In genomic region chr3:61877359-61877770, GRCh38 we compare ENCODE assay signal across 10 cellular contexts.
DNase-seq lines count a peak whose midpoint lies in the region; ATAC-seq and TF ChIP-seq lines count a peak whose summit lies in the region.
"Had no signal": no experiment of that assay in that cellular context is flagged by ENCODE, and none has a peak within 500 bp of the region (broad histone marks: within the 10 kb centered on the region; RNA-seq: fewer than 3 reads in every experiment).

No MANE protein-coding gene starts in this region.

- intact Hi-C loops in IMR-90 (cut with micrococcal nuclease) (loop anchor here (5.0 kb wide), 1 partner anchor 315 kb away; the partner anchor contains the start of gene PTPRG), CD14-positive monocyte (cut with micrococcal nuclease) (no loop called here)

- H2AK5ac ChIP-seq in IMR-90 (ENCODE audit: low read depth, low read length): no peak overlapping the region

- H3K23ac ChIP-seq in IMR-90 (ENCODE audit: low read depth, low read length): peak overlapping the region; percentile 67; the same call in 1 of the 2 replicates

- H3K36me3 ChIP-seq in IMR-90 (ENCODE audit: control insufficient read depth, insufficient read depth, low read length): no peaks in the 10 kb centered on the region

- TF ChIP-seq CTCF in IMR-90 (conservative IDR thresholded peaks at IDR 0.05; ENCODE audit: low read depth, low read length) (no peak), glutamatergic neuron (IDR thresholded peaks at IDR 0.05; ENCODE audit: partially characterized antibody, unreplicated experiment) (no peak), CD14-positive monocyte (IDR thresholded peaks at IDR 0.05) (no peak), omental fat pad (IDR thresholded peaks at IDR 0.05) (no peak)

- H3K36me3 Mint-ChIP-seq in glutamatergic neuron (ENCODE audit: unreplicated experiment) (no peaks in the 10 kb centered on the region), CD14-positive monocyte (no peaks in the 10 kb centered on the region)
- H3K36me3 Mint-ChIP-seq: IgD-negative memory B cell had no signal

- TF ChIP-seq POLR2A in IMR-90 (IDR thresholded peaks at IDR 0.05; ENCODE audit: low read depth, low read length): no peak

- no peak for DNase-seq in IMR-90
- DNase-seq in glutamatergic neuron: no peak
- no peak for DNase-seq in CD14-positive monocyte (ENCODE audit: low spot score)
- DNase-seq in HPDE6-E6E7 (ENCODE audit: extremely low spot score): no peak
- no peak for DNase-seq in omental fat pad (ENCODE audit: low spot score)
- DNase-seq in hepatic stellate cell (ENCODE audit: low spot score): no peak

- H4K8ac ChIP-seq in IMR-90 (ENCODE audit: low read depth in 2 of 2, low read length in 2 of 2): no peak overlapping the region

- H3K9me1 ChIP-seq in IMR-90 (ENCODE audit: insufficient read depth, low read length): peaks cover 6% of the 10 kb centered on the region; the same call in 1 of the 2 replicates

- in situ Hi-C loops in IMR-90 (cut with MboI; ENCODE audit: low sequenced_read_pairs): no loop called here

- 0 out of 2 replicates have a peak overlapping the region, but pooled peaks have one; percentile 25 for H3K4ac ChIP-seq in IMR-90 (ENCODE audit: low read depth, low read length)

- peak overlapping the region; percentile 36; the same call in 1 of the 2 replicates for H3K4me2 ChIP-seq in IMR-90 (ENCODE audit: low read depth, low read length)

- no peak overlapping the region for H2AK9ac ChIP-seq in IMR-90 (replicated peaks; ENCODE audit: low read depth, low read length, poor library complexity)

- H3K27ac Mint-ChIP-seq in glutamatergic neuron (ENCODE audit: unreplicated experiment) (peak overlapping the region; percentile 31), CD14-positive monocyte (no peak overlapping the region)
- H3K27ac Mint-ChIP-seq: IgD-negative memory B cell had no signal

- H3K4me1 Mint-ChIP-seq in glutamatergic neuron (ENCODE audit: low read depth, unreplicated experiment) (peaks cover 18% of the 10 kb centered on the region), CD14-positive monocyte (no peaks in the 10 kb centered on the region)
- H3K4me1 Mint-ChIP-seq: central memory CD8-positive, alpha-beta T cell; IgD-negative memory B cell had no signal

- CTCF ChIA-PET in IMR-90 (lab: Yijun Ruan, JAX): interaction anchor here (0.7 kb wide), 1 partner anchor 8 kb away, joined by 4 read pairs; no protein-coding TSS in a partner anchor

- peak overlapping the region; percentile 41; the same call in 1 of the 2 replicates for H2BK20ac ChIP-seq in IMR-90 (ENCODE audit: low read depth, low read length)

- H3K27ac ChIP-seq in IMR-90 (ENCODE audit: insufficient read depth, low read length): peak overlapping the region; percentile 53; the same call in 1 of the 2 replicates

- no TSS peak for BruUV-seq in IMR-90 (replicated peaks; lab: Mats Ljungman, UMichigan)

- H2AFZ ChIP-seq in IMR-90 (replicated peaks; ENCODE audit: low read length, poor library complexity): no peak overlapping the region

- H3K18ac ChIP-seq in IMR-90 (ENCODE audit: low read depth, low read length): peak overlapping the region; percentile 77

- POLR2A ChIA-PET in IMR-90 (lab: Charles Lee; ENCODE audit: unreplicated experiment): interaction anchor here (0.6 kb wide), 2 partner anchors 13 to 1209 kb away, joined by 5 to 6 read pairs; no protein-coding TSS in a partner anchor

- no peak overlapping the region for H3K56ac ChIP-seq in IMR-90 (ENCODE audit: extremely low read depth, insufficient read depth, low read length)

- no peak overlapping the region for H2BK15ac ChIP-seq in IMR-90 (ENCODE audit: low read depth, low read length)

- dilution Hi-C loops in IMR-90 (cut with HindIII; ENCODE audit: low sequenced_read_pairs, unreplicated experiment): no loop called here

- no peak overlapping the region for H3K4me3 ChIP-seq in IMR-90 (ENCODE audit: insufficient read depth, low read depth, low read length)

- H2BK5ac ChIP-seq in IMR-90 (ENCODE audit: low read depth, low read length, poor library complexity, severe bottlenecking): peak overlapping the region; percentile 64

- no peak for TF ChIP-seq RAD21 in IMR-90 (IDR thresholded peaks at IDR 0.05; ENCODE audit: low read length)

- peaks cover 11% of the 10 kb centered on the region; the same call in 1 of the 2 replicates for H4K20me1 ChIP-seq in IMR-90 (ENCODE audit: insufficient read depth, low read length)

- 90% methylated on average over 2 of the region's 4 CpGs; no CpG with 5 or more reads in 1 of the 2 experiments for WGBS in IMR-90 (ENCODE audit: extremely low coverage in 2 of 2, insufficient read length in 1 of 2), 2 experiments

- H3K9me3 Mint-ChIP-seq in glutamatergic neuron (ENCODE audit: unreplicated experiment) (no peaks in the 10 kb centered on the region), CD14-positive monocyte (peaks cover 0 to 3% (median 0%) of the 10 kb centered on the region in 7 donors)
- H3K9me3 Mint-ChIP-seq: IgD-negative memory B cell had no signal

- H2BK120ac ChIP-seq in IMR-90 (ENCODE audit: low read depth, low read length): peak overlapping the region; percentile 11; the same call in 1 of the 2 replicates

- no peak overlapping the region for H3K9ac ChIP-seq in IMR-90 (ENCODE audit: low read depth, low read length)

- ATAC-seq in GM18498 (IDR thresholded peaks at IDR 0.05; ENCODE audit: unreplicated experiment) (peak; percentile 94), GM21825 (IDR thresholded peaks at IDR 0.05; ENCODE audit: unreplicated experiment) (peak; percentile 98), IMR-90 (ENCODE audit: low read depth) (no peak), omental fat pad (ENCODE audit: low FRiP score) (no peak)

- H3K4me3 Mint-ChIP-seq in glutamatergic neuron (ENCODE audit: unreplicated experiment): no peak overlapping the region
- no peak overlapping the region for H3K4me3 Mint-ChIP-seq in CD14-positive monocyte
- H3K4me3 Mint-ChIP-seq: central memory CD8-positive, alpha-beta T cell; IgD-negative memory B cell had no signal

- no peaks in the 10 kb centered on the region for H3K9me3 ChIP-seq in IMR-90 (ENCODE audit: control insufficient read depth, insufficient read depth, low read length)

- H3K4me1 ChIP-seq in IMR-90 (ENCODE audit: control insufficient read depth, insufficient read depth, low read length): peaks cover 24% of the 10 kb centered on the region

- H3K27me3 Mint-ChIP-seq in glutamatergic neuron (ENCODE audit: unreplicated experiment) (peaks cover 2% of the 10 kb centered on the region), CD14-positive monocyte (ENCODE audit: low read depth in 3 of 3) (peaks cover 0 to 2% (median 0%) of the 10 kb centered on the region in 3 donors)
- H3K27me3 Mint-ChIP-seq: central memory CD8-positive, alpha-beta T cell had no signal

- peak overlapping the region; percentile 76; the same call in 1 of the 2 replicates for H3K14ac ChIP-seq in IMR-90 (replicated peaks; ENCODE audit: low read depth, low read length)

- H4K91ac ChIP-seq in IMR-90 (ENCODE audit: insufficient read depth, low read depth, low read length): peak overlapping the region; percentile 36; the same call in 1 of the 2 replicates

- H4K5ac ChIP-seq in IMR-90 (ENCODE audit: low read depth, low read length): peak overlapping the region; percentile 7; the same call in 1 of the 2 replicates

- peaks cover 26 to 53% of the 10 kb centered on the region in 2 experiments for H3K79me1 ChIP-seq in IMR-90 (ENCODE audit: low read depth in 1 of 2, low read length in 2 of 2)

- no peaks in the 10 kb centered on the region for H3K27me3 ChIP-seq in IMR-90 (ENCODE audit: control insufficient read depth, insufficient read depth, low read length)

TF ChIP-seq in IMR-90, 13 proteins besides CTCF, POLR2A, EP300 and RAD21:
- TF ChIP-seq MAFK (IDR thresholded peaks at IDR 0.05; ENCODE audit: low read depth, low read length) (no peak), CEBPB (IDR thresholded peaks at IDR 0.05; ENCODE audit: low read depth, low read length) (peak; percentile 60), BHLHE40 (IDR thresholded peaks at IDR 0.05; ENCODE audit: low read depth, low read length) (no peak), CHD1 (IDR thresholded peaks at IDR 0.05; ENCODE audit: low read depth, low read length) (no peak), FOS (IDR thresholded peaks at IDR 0.05; ENCODE audit: low read depth, low read length) (no peak)

Comparison
In these comparisons a context has a peak if more than half of its experiments do, and no peak if none do; other contexts are left out.
1. ATAC-seq: peak in GM18498 (single experiment) and GM21825 (single experiment); none in IMR-90 (single experiment) and omental fat pad (single experiment).